In genomic region chr3:23746473-23746872, GRCh38 we compare ENCODE assay signal across 19 cellular contexts.
"Had no signal": no experiment of that assay in that cellular context is flagged by ENCODE, and none has a peak within 500 bp of the region (broad histone marks: within the 10 kb centered on the region; RNA-seq: fewer than 3 reads in every experiment).

No MANE protein-coding gene starts in this region.

- H3K4me3 Mint-ChIP-seq: activated CD4-positive, alpha-beta T cell treated with anti-CD3 and anti-CD28 coated beads, Interleukin-2, amount 10 ng/mL, durations not matched to agents 7 days and 5 days; activated naive CD4-positive, alpha-beta T cell treated with anti-CD3 and anti-CD28 coated beads, Interleukin-2, amount 50 U/mL, for 24 hours; memory B cell; naive thymus-derived CD4-positive, alpha-beta T cell; stimulated activated effector memory CD8-positive, alpha-beta T cell treated with anti-CD3 and anti-CD28 coated beads, Interleukin-12 subunit alpha, Interleukin-12 subunit beta, amount 100 ng/mL, for 72 hours; type B pancreatic cell had no signal

- H3K4me2 ChIP-seq: smooth muscle cell had no signal

- H3K36me3 ChIP-seq: ascending aorta, esophagus squamous epithelium, ovary, right lobe of liver had no signal

- DNase-seq: activated CD4-positive, alpha-beta T cell treated with anti-CD3 and anti-CD28 coated beads, Interleukin-2, amount 10 ng/mL, durations not matched to agents 7 days and 5 days; activated gamma-delta T cell; effector CD4-positive, alpha-beta T cell; esophagus squamous epithelium; naive thymus-derived CD4-positive, alpha-beta T cell; ovary; right lobe of liver; stimulated activated CD4-positive, alpha-beta T cell treated with anti-CD3 and anti-CD28 coated beads, Interleukin-4, amount 100 ng/mL, for 24 hours; T-helper 1 cell; T-helper 9 cell; testis had no signal

- ATAC-seq: activated CD4-positive, CD25-positive, alpha-beta regulatory T cell treated with anti-CD3 and anti-CD28 coated beads, Interleukin-2, amount 50 U/mL, for 24 hours; naive thymus-derived CD4-positive, alpha-beta T cell; right lobe of liver; stimulated activated effector memory CD8-positive, alpha-beta T cell treated with anti-CD3 and anti-CD28 coated beads, Interleukin-12 subunit alpha, Interleukin-12 subunit beta, amount 100 ng/mL, for 72 hours had no signal

- H3K27me3 ChIP-seq: ascending aorta, esophagus squamous epithelium, ovary, right lobe of liver, testis had no signal

- H3K4me1 ChIP-seq: right lobe of liver had no signal

- H3K27ac ChIP-seq: ascending aorta, coronary artery, esophagus squamous epithelium, ovary, right lobe of liver, testis had no signal

- H3K36me3 Mint-ChIP-seq: activated naive CD4-positive, alpha-beta T cell treated with anti-CD3 and anti-CD28 coated beads, Interleukin-2, amount 50 U/mL, for 24 hours; memory B cell; naive thymus-derived CD4-positive, alpha-beta T cell; stimulated activated effector memory CD8-positive, alpha-beta T cell treated with anti-CD3 and anti-CD28 coated beads, Interleukin-12 subunit alpha, Interleukin-12 subunit beta, amount 100 ng/mL, for 72 hours; type B pancreatic cell had no signal

- H3K27ac Mint-ChIP-seq: activated CD4-positive, alpha-beta T cell treated with anti-CD3 and anti-CD28 coated beads, Interleukin-2, amount 10 ng/mL, durations not matched to agents 7 days and 5 days; activated naive CD4-positive, alpha-beta T cell treated with anti-CD3 and anti-CD28 coated beads, Interleukin-2, amount 50 U/mL, for 24 hours; memory B cell; naive thymus-derived CD4-positive, alpha-beta T cell; stimulated activated effector memory CD8-positive, alpha-beta T cell treated with anti-CD3 and anti-CD28 coated beads, Interleukin-12 subunit alpha, Interleukin-12 subunit beta, amount 100 ng/mL, for 72 hours; type B pancreatic cell had no signal

- H3K4me1 Mint-ChIP-seq: activated naive CD4-positive, alpha-beta T cell treated with anti-CD3 and anti-CD28 coated beads, Interleukin-2, amount 50 U/mL, for 24 hours; memory B cell; stimulated activated effector memory CD8-positive, alpha-beta T cell treated with anti-CD3 and anti-CD28 coated beads, Interleukin-12 subunit alpha, Interleukin-12 subunit beta, amount 100 ng/mL, for 72 hours had no signal

- H3K9me3 ChIP-seq: ascending aorta, esophagus squamous epithelium, ovary, right lobe of liver, testis had no signal

- H3K4me3 ChIP-seq: ascending aorta, coronary artery, esophagus squamous epithelium, ovary, right lobe of liver, smooth muscle cell, testis had no signal

- H3K9me3 Mint-ChIP-seq: activated CD4-positive, alpha-beta T cell treated with anti-CD3 and anti-CD28 coated beads, Interleukin-2, amount 10 ng/mL, durations not matched to agents 7 days and 5 days; activated naive CD4-positive, alpha-beta T cell treated with anti-CD3 and anti-CD28 coated beads, Interleukin-2, amount 50 U/mL, for 24 hours; memory B cell; naive thymus-derived CD4-positive, alpha-beta T cell; stimulated activated effector memory CD8-positive, alpha-beta T cell treated with anti-CD3 and anti-CD28 coated beads, Interleukin-12 subunit alpha, Interleukin-12 subunit beta, amount 100 ng/mL, for 72 hours; type B pancreatic cell had no signal
